In the genomic region with DNA sequence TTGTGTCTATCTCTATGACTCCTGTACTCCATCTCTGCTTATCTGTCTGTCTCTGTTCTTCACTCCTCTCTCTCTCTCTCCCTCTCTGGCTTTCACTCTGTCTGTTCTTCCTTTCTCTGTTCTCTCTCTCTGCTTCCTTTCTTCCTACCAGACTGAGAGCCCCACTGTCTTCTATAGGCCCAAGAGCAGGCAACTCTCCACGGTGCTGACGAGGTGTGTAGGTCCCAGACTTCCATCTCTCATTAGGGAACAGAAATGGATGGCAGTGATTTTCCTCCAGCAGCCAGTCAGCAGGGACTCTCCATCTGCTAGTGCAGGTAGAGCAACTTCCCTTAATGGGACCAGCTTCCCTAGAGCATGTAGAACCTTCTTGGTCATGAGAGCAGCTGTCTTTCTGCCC, we compare ENCODE assay signal across 9 cellular contexts.
"Had no signal": no experiment of that assay in that cellular context is flagged by ENCODE, and none has a peak within 500 bp of the region (broad histone marks: within the 10 kb centered on the region; RNA-seq: fewer than 3 reads in every experiment).

No MANE protein-coding gene starts in this region.

- H3K9ac ChIP-seq: parathyroid adenoma had no signal

- H3K27ac ChIP-seq: heart right ventricle, parathyroid adenoma, stomach had no signal

- H3K4me3 ChIP-seq: heart right ventricle, stomach had no signal

- H3K79me2 ChIP-seq: parathyroid adenoma had no signal

- H3K36me3 Mint-ChIP-seq: activated naive CD4-positive, alpha-beta T cell treated with anti-CD3 and anti-CD28 coated beads, Interleukin-2, amount 50 U/mL, for 72 hours had no signal

- H3K36me3 ChIP-seq: heart right ventricle, stomach had no signal

- H3K9me3 ChIP-seq: heart right ventricle, stomach had no signal

- DNase-seq: activated CD4-positive, alpha-beta T cell treated with anti-CD3 and anti-CD28 coated beads, Interleukin-2, amount 50 U/mL, for 1 hour; amygdala; heart right ventricle; stimulated activated CD4-positive, alpha-beta T cell treated with anti-CD3 and anti-CD28 coated beads, Interleukin-4, amount 100 ng/mL, for 24 hours; stomach had no signal

- H3K9me3 Mint-ChIP-seq: activated naive CD4-positive, alpha-beta T cell treated with anti-CD3 and anti-CD28 coated beads, Interleukin-2, amount 50 U/mL, for 72 hours; activated T-helper 2 cell treated with anti-CD3 and anti-CD28 coated beads, Interferon-gamma antibody, Interleukin-2, Interleukin-4, amounts not matched to agents 10 μg/mL and 5 μg/mL and 100 μg/mL, durations not matched to agents 14 hours and 24 hours and 36 hours; T-helper 1 cell treated with Interleukin-12 subunit alpha and Interleukin-12 subunit beta and Interleukin-4 antibody, amounts not matched to agents 30 μg/mL and 1 μg/mL, for 36 hours had no signal

- H3K4me3 Mint-ChIP-seq: T-helper 1 cell treated with Interleukin-12 subunit alpha and Interleukin-12 subunit beta and Interleukin-4 antibody, amounts not matched to agents 30 μg/mL and 1 μg/mL, for 36 hours had no signal

- H3K27ac Mint-ChIP-seq: activated naive CD4-positive, alpha-beta T cell treated with anti-CD3 and anti-CD28 coated beads, Interleukin-2, amount 50 U/mL, for 72 hours; activated T-helper 2 cell treated with anti-CD3 and anti-CD28 coated beads, Interferon-gamma antibody, Interleukin-2, Interleukin-4, amounts not matched to agents 10 μg/mL and 5 μg/mL and 100 μg/mL, durations not matched to agents 14 hours and 24 hours and 36 hours; T-helper 1 cell treated with Interleukin-12 subunit alpha and Interleukin-12 subunit beta and Interleukin-4 antibody, amounts not matched to agents 30 μg/mL and 1 μg/mL, for 36 hours had no signal

- H2AFZ ChIP-seq: parathyroid adenoma had no signal

- ATAC-seq: activated naive CD4-positive, alpha-beta T cell treated with anti-CD3 and anti-CD28 coated beads, Interleukin-2, amount 50 U/mL, for 72 hours; heart right ventricle had no signal

- H3K4me1 ChIP-seq: heart right ventricle, stomach had no signal
